In the genomic region with DNA sequence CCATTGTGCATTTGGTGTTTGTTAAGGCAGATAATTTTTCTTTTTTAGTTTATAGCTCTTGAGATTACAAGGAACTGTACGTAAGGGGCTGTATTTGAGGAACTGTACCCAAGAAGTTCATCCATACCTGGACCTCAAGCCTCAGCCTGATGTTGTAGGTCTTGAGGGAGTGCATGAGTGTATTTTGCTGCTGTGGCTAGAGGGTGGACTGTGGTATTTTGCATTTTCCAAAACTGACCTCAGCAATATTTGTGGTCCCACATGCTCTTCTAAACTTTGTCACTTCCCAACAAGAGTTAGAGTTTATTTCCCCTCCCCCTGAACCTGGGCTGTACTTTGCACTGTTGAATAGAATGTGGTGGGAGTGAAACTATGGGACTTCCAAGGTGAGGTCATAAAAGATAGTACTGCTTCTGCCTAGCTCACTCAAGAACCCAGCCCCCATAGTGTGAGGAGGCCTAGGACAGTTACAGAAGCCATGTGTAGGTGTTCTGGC, we compare ENCODE assay signal across 11 cellular contexts. TPM values are rescaled to one million over a fixed set of nuclear protein-coding genes. Genes with fewer than 3 reads are reported as not detected.
DNase-seq lines count a peak whose midpoint lies in the region; ATAC-seq and TF ChIP-seq lines count a peak whose summit lies in the region.
"Had no signal": no experiment of that assay in that cellular context is flagged by ENCODE, and none has a peak within 500 bp of the region (broad histone marks: within the 10 kb centered on the region; RNA-seq: fewer than 3 reads in every experiment).

No MANE protein-coding gene starts in this region.

- intact Hi-C loops in Calu3 (cut with micrococcal nuclease; ENCODE audit: unreplicated experiment), result no loop called here

- TF ChIP-seq CTCF in Calu3 (IDR thresholded peaks at IDR 0.05; ENCODE audit: unreplicated experiment), result no peak

- peak; percentile 49 to 83 for ATAC-seq in activated naive CD4-positive, alpha-beta T cell treated with anti-CD3 and anti-CD28 coated beads, Interleukin-2, amount 50 U/mL, for 72 hours
- ATAC-seq in HG02571 (IDR thresholded peaks at IDR 0.05; ENCODE audit: unreplicated experiment) (peak; percentile 95), HG03432 (IDR thresholded peaks at IDR 0.05; ENCODE audit: unreplicated experiment) (peak; percentile 92)
- ATAC-seq in stimulated activated naive B cell treated with anti-CD40 and anti-IgM and Interleukin-4, amounts not matched to agents 10 μg/mL and 1 μg/mL and 100 μg/mL, for 72 hours (replicated peaks), result peak; percentile 72 to 92
- ATAC-seq: esophagus mucosa had no signal

- no peak overlapping the region for H3K27ac Mint-ChIP-seq in activated naive CD4-positive, alpha-beta T cell treated with anti-CD3 and anti-CD28 coated beads, Interleukin-2, amount 50 U/mL, for 72 hours
- no peak overlapping the region for H3K27ac Mint-ChIP-seq in stimulated activated naive B cell treated with anti-CD40 and anti-IgM and Interleukin-4, amounts not matched to agents 10 μg/mL and 1 μg/mL and 100 μg/mL, for 72 hours
- H3K27ac Mint-ChIP-seq in Calu3 (ENCODE audit: unreplicated experiment), result no peak overlapping the region

- no peak for DNase-seq in activated naive CD4-positive, alpha-beta T cell treated with anti-CD3 and anti-CD28 coated beads, Interleukin-2, amount 50 U/mL, for 72 hours (ENCODE audit: low spot score in 2 of 2)
- DNase-seq in activated naive CD4-positive, alpha-beta T cell (lab: John Stamatoyannopoulos, UW), result no peak
- no peak for DNase-seq in stimulated activated naive B cell treated with anti-CD40 and anti-IgM and Interleukin-4, amounts not matched to agents 10 μg/mL and 1 μg/mL and 100 μg/mL, for 72 hours
- DNase-seq in Calu3 (no peak), SK-N-DZ (ENCODE audit: low spot score) (no peak)
- DNase-seq in stimulated activated CD4-positive, alpha-beta T cell treated with anti-CD3 and anti-CD28 coated beads, Interleukin-2, amount 100 ng/mL, for 24 hours, result no peak
- DNase-seq: NCI-H1417, RPMI8226 had no signal

- no peak overlapping the region for H3K4me3 Mint-ChIP-seq in stimulated activated naive B cell treated with anti-CD40 and anti-IgM and Interleukin-4, amounts not matched to agents 10 μg/mL and 1 μg/mL and 100 μg/mL, for 72 hours
- no peak overlapping the region for H3K4me3 Mint-ChIP-seq in Calu3 (ENCODE audit: low read depth, unreplicated experiment)

- H3K4me1 Mint-ChIP-seq in stimulated activated naive B cell treated with anti-CD40 and anti-IgM and Interleukin-4, amounts not matched to agents 10 μg/mL and 1 μg/mL and 100 μg/mL, for 72 hours, result peaks cover 1 to 2% of the 10 kb centered on the region in 2 donors
- no peaks in the 10 kb centered on the region for H3K4me1 Mint-ChIP-seq in Calu3 (ENCODE audit: low read depth, unreplicated experiment)

- no peaks in the 10 kb centered on the region for H3K9me3 Mint-ChIP-seq in activated naive CD4-positive, alpha-beta T cell treated with anti-CD3 and anti-CD28 coated beads, Interleukin-2, amount 50 U/mL, for 72 hours
- H3K9me3 Mint-ChIP-seq in stimulated activated naive B cell treated with anti-CD40 and anti-IgM and Interleukin-4, amounts not matched to agents 10 μg/mL and 1 μg/mL and 100 μg/mL, for 72 hours, result peaks cover 0 to 3% of the 10 kb centered on the region in 2 donors
- no peaks in the 10 kb centered on the region for H3K9me3 Mint-ChIP-seq in Calu3 (ENCODE audit: low read depth, unreplicated experiment)

- CTCF ChIA-PET in Calu3 (lab: Charles Lee), result no interaction called here

- H3K36me3 Mint-ChIP-seq in activated naive CD4-positive, alpha-beta T cell treated with anti-CD3 and anti-CD28 coated beads, Interleukin-2, amount 50 U/mL, for 72 hours, result no peaks in the 10 kb centered on the region
- peaks cover 3 to 4% of the 10 kb centered on the region in 2 donors for H3K36me3 Mint-ChIP-seq in stimulated activated naive B cell treated with anti-CD40 and anti-IgM and Interleukin-4, amounts not matched to agents 10 μg/mL and 1 μg/mL and 100 μg/mL, for 72 hours
- H3K36me3 Mint-ChIP-seq in Calu3 (ENCODE audit: insufficient read depth, unreplicated experiment), result no peaks in the 10 kb centered on the region

- H3K27me3 Mint-ChIP-seq in stimulated activated naive B cell treated with anti-CD40 and anti-IgM and Interleukin-4, amounts not matched to agents 10 μg/mL and 1 μg/mL and 100 μg/mL, for 72 hours, result peaks cover 0 to 4% of the 10 kb centered on the region in 2 donors
- no peaks in the 10 kb centered on the region for H3K27me3 Mint-ChIP-seq in Calu3 (ENCODE audit: unreplicated experiment)

- no TSS peak for BruUV-seq in Calu3 (replicated peaks; lab: Mats Ljungman, UMichigan)

RNA-seq across cellular contexts. Expression of gene FBXO33, which starts 42.2 kb away (rescaled TPM):
- total RNA-seq in activated naive CD4-positive, alpha-beta T cell treated with anti-CD3 and anti-CD28 coated beads, Interleukin-2, amount 50 U/mL, for 72 hours, result 10 to 100 TPM; 15.6 to 25.9 TPM
- total RNA-seq in Calu3 (2022), result 8.6 and 9.1 TPM in 2 replicates
- polyA plus RNA-seq in SK-N-DZ (2014; cell fraction: cytosol; rRNA removed), result 11.5 and 13.3 TPM in 2 replicates
- polyA plus RNA-seq in SK-N-DZ (2014; cell fraction: nucleus; rRNA removed), result 9.1 TPM in 2 replicates
